ENCODE assay signal across 32 cellular contexts in genomic region chr5:128097224-128097623, GRCh38.
"Had no signal": no experiment of that assay in that cellular context is flagged by ENCODE, and none has a peak within 500 bp of the region (broad histone marks: within the 10 kb centered on the region; RNA-seq: fewer than 3 reads in every experiment).

No MANE protein-coding gene starts in this region.

- H3K27me3 ChIP-seq: body of pancreas, dorsolateral prefrontal cortex, foreskin keratinocyte, gastrocnemius medialis, heart left ventricle, hepatocyte had no signal

- H3K4me2 ChIP-seq: hepatocyte had no signal

- H3K4me1 ChIP-seq: body of pancreas, foreskin keratinocyte had no signal

- H3K4me3 ChIP-seq: body of pancreas, coronary artery, dorsolateral prefrontal cortex, gastrocnemius medialis, heart left ventricle, hepatocyte had no signal

- H2AFZ ChIP-seq: hepatocyte had no signal

- H3K27ac ChIP-seq: body of pancreas, coronary artery, foreskin keratinocyte, gastrocnemius medialis, heart left ventricle, hepatocyte, VCaP had no signal

- ATAC-seq: activated naive CD4-positive, alpha-beta T cell treated with anti-CD3 and anti-CD28 coated beads, Interleukin-2, amount 50 U/mL, for 72 hours; activated T-cell treated with anti-CD3 and anti-CD28 coated beads, Interleukin-2, amount 50 U/mL, for 72 hours; body of pancreas; esophagus mucosa; foreskin keratinocyte; gastrocnemius medialis; heart left ventricle; WTC11 had no signal

- H3K36me3 ChIP-seq: gastrocnemius medialis, heart left ventricle had no signal

- DNase-seq: activated CD4-positive, alpha-beta memory T cell treated with anti-CD3 and anti-CD28 coated beads, Interleukin-2, amount 10 ng/mL, durations not matched to agents 7 days and 5 days; activated CD4-positive, alpha-beta T cell treated with anti-CD3 and anti-CD28 coated beads for 1 hour; activated CD4-positive, alpha-beta T cell treated with anti-CD3 and anti-CD28 coated beads for 4 hours; activated CD4-positive, alpha-beta T cell treated with anti-CD3 and anti-CD28 coated beads, Interleukin-2, amount 10 ng/mL, durations not matched to agents 7 days and 5 days; activated CD4-positive, alpha-beta T cell treated with anti-CD3 and anti-CD28 coated beads, Interleukin-2, amount 50 U/mL, for 4 hours; activated CD8-positive, alpha-beta memory T cell treated with anti-CD3 and anti-CD28 coated beads, Interleukin-2, amount 50 U/mL, for 48 hours; activated gamma-delta T cell; activated naive CD4-positive, alpha-beta T cell; activated naive CD4-positive, alpha-beta T cell treated with anti-CD3 and anti-CD28 coated beads, Interleukin-2, amount 10 ng/mL, durations not matched to agents 7 days and 5 days; activated naive CD8-positive, alpha-beta T cell treated with anti-CD3 and anti-CD28 coated beads, Interleukin-2, amount 10 ng/mL, durations not matched to agents 7 days and 5 days; activated T-cell treated with anti-CD3 and anti-CD28 coated beads for 4 hours; activated T-cell treated with anti-CD3 and anti-CD28 coated beads, Interleukin-2, amount 50 U/mL, for 24 hours; activated T-cell treated with anti-CD3 and anti-CD28 coated beads, Interleukin-2, amount 50 U/mL, for 72 hours; amniotic stem cell; anterior cingulate cortex; body of pancreas; caudate nucleus; cerebellar nuclear complex; dorsolateral prefrontal cortex; effector memory CD4-positive, alpha-beta T cell; endodermal cell; foreskin keratinocyte; gastrocnemius medialis; glutamatergic neuron; heart left ventricle; T-helper 2 cell had no signal
